Comparison of ENCODE assay signal across 10 cellular contexts in genomic region chr10:26480909-26481703, GRCh38. TPM values are rescaled to one million over a fixed set of nuclear protein-coding genes. Genes with fewer than 3 reads are reported as not detected.
A peak's percentile ranks its signal among the peaks of the same experiment; 100 is the strongest.
DNase-seq lines count a peak whose midpoint lies in the region; ATAC-seq and TF ChIP-seq lines count a peak whose summit lies in the region.
"Had no signal": no experiment of that assay in that cellular context is flagged by ENCODE, and none has a peak within 500 bp of the region (broad histone marks: within the 10 kb centered on the region; RNA-seq: fewer than 3 reads in every experiment).

No MANE protein-coding gene starts in this region.

- H3K4me1 ChIP-seq in stomach (peaks cover 0 to 28% (median 8%) of the 10 kb centered on the region in 4 donors), gastroesophageal sphincter (peaks cover 0 to 8% (median 0%) of the 10 kb centered on the region in 3 donors)

- no peak for TF ChIP-seq POLR2A in stomach (IDR thresholded peaks at IDR 0.05)
- no peak for TF ChIP-seq POLR2A in gastroesophageal sphincter (IDR thresholded peaks at IDR 0.05)

- H3K27ac Mint-ChIP-seq in activated CD8-positive, alpha-beta memory T cell treated with anti-CD3 and anti-CD28 coated beads, Interleukin-2, amount 10 ng/mL, durations not matched to agents 7 days and 5 days = peak overlapping the region; percentile 97
- peak overlapping the region; percentile 90 for H3K27ac Mint-ChIP-seq in central memory CD8-positive, alpha-beta T cell (ENCODE audit: low read depth)
- H3K27ac Mint-ChIP-seq in nephron progenitor cell = no peak overlapping the region

- H3K36me3 Mint-ChIP-seq in activated CD8-positive, alpha-beta memory T cell treated with anti-CD3 and anti-CD28 coated beads, Interleukin-2, amount 10 ng/mL, durations not matched to agents 7 days and 5 days = peaks cover 29% of the 10 kb centered on the region
- peaks cover 8% of the 10 kb centered on the region for H3K36me3 Mint-ChIP-seq in central memory CD8-positive, alpha-beta T cell (ENCODE audit: insufficient read depth)
- H3K36me3 Mint-ChIP-seq in nephron progenitor cell (ENCODE audit: low read depth) = no peaks in the 10 kb centered on the region

- H3K9me3 ChIP-seq in stomach = no peaks in the 10 kb centered on the region
- H3K9me3 ChIP-seq in gastroesophageal sphincter = no peaks in the 10 kb centered on the region

- H3K27me3 Mint-ChIP-seq in activated CD8-positive, alpha-beta memory T cell treated with anti-CD3 and anti-CD28 coated beads, Interleukin-2, amount 10 ng/mL, durations not matched to agents 7 days and 5 days = no peaks in the 10 kb centered on the region
- no peaks in the 10 kb centered on the region for H3K27me3 Mint-ChIP-seq in central memory CD8-positive, alpha-beta T cell
- H3K27me3 Mint-ChIP-seq in nephron progenitor cell (ENCODE audit: low read depth, poor library complexity) = no peaks in the 10 kb centered on the region

- H3K27ac ChIP-seq in stomach (peak overlapping the region in 3 of 5 donors; percentile 42 to 73 (median 66)), gastroesophageal sphincter (peak overlapping the region in 1 of 4 donors; percentile 37)

- no peak for DNase-seq in activated CD8-positive, alpha-beta memory T cell treated with anti-CD3 and anti-CD28 coated beads, Interleukin-2, amount 10 ng/mL, durations not matched to agents 7 days and 5 days
- no peak for DNase-seq in activated CD8-positive, alpha-beta memory T cell treated with anti-CD3 and anti-CD28 coated beads, Interleukin-2, amount 50 U/mL, for 4 hours
- DNase-seq in NOMO-1 treated with dmso at 0.1 percent for 144 hours (lab: John Stamatoyannopoulos, UW; ENCODE audit: unreplicated experiment) = peak; percentile 78
- no peak for DNase-seq in central memory CD8-positive, alpha-beta T cell (ENCODE audit: low spot score in 2 of 2)
- no peak for DNase-seq in stomach
- DNase-seq in nephron progenitor cell = no peak
- DNase-seq in HuH-7.5 (ENCODE audit: low spot score) = no peak

- H3K36me3 ChIP-seq in stomach = no peaks in the 10 kb centered on the region
- H3K36me3 ChIP-seq in gastroesophageal sphincter = no peaks in the 10 kb centered on the region

- H3K9me3 Mint-ChIP-seq in activated CD8-positive, alpha-beta memory T cell treated with anti-CD3 and anti-CD28 coated beads, Interleukin-2, amount 10 ng/mL, durations not matched to agents 7 days and 5 days (ENCODE audit: low read depth) = no peaks in the 10 kb centered on the region
- no peaks in the 10 kb centered on the region for H3K9me3 Mint-ChIP-seq in central memory CD8-positive, alpha-beta T cell
- no peaks in the 10 kb centered on the region for H3K9me3 Mint-ChIP-seq in nephron progenitor cell

- H3K4me1 Mint-ChIP-seq in activated CD8-positive, alpha-beta memory T cell treated with anti-CD3 and anti-CD28 coated beads, Interleukin-2, amount 10 ng/mL, durations not matched to agents 7 days and 5 days = peaks cover 72% of the 10 kb centered on the region
- H3K4me1 Mint-ChIP-seq in central memory CD8-positive, alpha-beta T cell = peaks cover 67% of the 10 kb centered on the region
- H3K4me1 Mint-ChIP-seq in nephron progenitor cell = peaks cover 17% of the 10 kb centered on the region

- intact Hi-C loops in stomach (cut with DNase I; ENCODE audit: low total_unique reads) = no loop called here

- TF ChIP-seq EP300 in stomach (IDR thresholded peaks at IDR 0.05) (no peak), gastroesophageal sphincter (IDR thresholded peaks at IDR 0.05) (no peak)

- H3K4me3 ChIP-seq in stomach (no peak overlapping the region), gastroesophageal sphincter (no peak overlapping the region)

- CTCF ChIA-PET in activated CD8-positive, alpha-beta memory T cell treated with anti-CD3 and anti-CD28 coated beads, Interleukin-2, amount 10 ng/mL, durations not matched to agents 7 days and 5 days (lab: Charles Lee) = interaction anchor here (0.8 to 2.0 kb wide), 5 partner anchors 24 to 43 kb away, joined by 3 to 10 read pairs (median 5); partner anchors contain the start of gene APBB1IP

- TF ChIP-seq CTCF in stomach (IDR thresholded peaks at IDR 0.05) (no peak), gastroesophageal sphincter (IDR thresholded peaks at IDR 0.05) (no peak), nephron progenitor cell (IDR thresholded peaks at IDR 0.05) (no peak)

- H3K27me3 ChIP-seq in stomach (no peaks in the 10 kb centered on the region), gastroesophageal sphincter (no peaks in the 10 kb centered on the region)

- no peak for ATAC-seq in activated CD8-positive, alpha-beta memory T cell treated with anti-CD3 and anti-CD28 coated beads, Interleukin-2, amount 10 ng/mL, durations not matched to agents 7 days and 5 days
- no peak for ATAC-seq in central memory CD8-positive, alpha-beta T cell (replicated peaks; ENCODE audit: extremely low read depth, poor library complexity, severe bottlenecking)
- ATAC-seq in gastroesophageal sphincter = no peak

- H3K4me3 Mint-ChIP-seq in activated CD8-positive, alpha-beta memory T cell treated with anti-CD3 and anti-CD28 coated beads, Interleukin-2, amount 10 ng/mL, durations not matched to agents 7 days and 5 days = no peak overlapping the region
- peak overlapping the region; percentile 66 for H3K4me3 Mint-ChIP-seq in central memory CD8-positive, alpha-beta T cell
- no peak overlapping the region for H3K4me3 Mint-ChIP-seq in nephron progenitor cell

- 74 to 85% (median 80%) methylated on average over 3 of the region's 3 CpGs for WGBS in stomach, 5 donors
- WGBS in gastroesophageal sphincter (ENCODE audit: low coverage in 1 of 2), 2 donors = 0 to 68% methylated on average over 1 to 2 of the region's 3 CpGs

RNA-seq across cellular contexts. Expression of gene APBB1IP, which starts 43.0 kb away (rescaled TPM):
- total RNA-seq in activated CD8-positive, alpha-beta memory T cell treated with anti-CD3 and anti-CD28 coated beads, Interleukin-2, amount 10 ng/mL, durations not matched to agents 7 days and 5 days = 10 to 100 TPM; 73.2 to 73.8 TPM
- total RNA-seq in stomach (1 to 10 TPM in 4 of 5 donors, not detected in 1; 1.2 to 4.0 (median 2.3) TPM), gastroesophageal sphincter (1 to 10 TPM; 2.3 to 6.9 (median 4.9) TPM)
- polyA plus RNA-seq in stomach = 1 to 10 TPM; 3.1 to 4.7 (median 3.7) TPM
- total RNA-seq: LHCN-M2 had no signal
- polyA plus RNA-seq: keratinocyte had no signal

Comparison
In these comparisons a context has a peak if more than half of its experiments do, and no peak if none do; other contexts are left out.
1. RNA of gene APBB1IP, which starts 43.0 kb away (total RNA-seq): 73.2 to 73.8 TPM in activated CD8-positive, alpha-beta memory T cell treated with anti-CD3 and anti-CD28 coated beads, Interleukin-2, amount 10 ng/mL, durations not matched to agents 7 days and 5 days; 2.3 to 6.9 TPM in gastroesophageal sphincter and 1.2 to 4.0 TPM in stomach; every median in the first group is over 4 times any median in the second.